1 cellular context compared by ENCODE assay signal in the genomic region with DNA sequence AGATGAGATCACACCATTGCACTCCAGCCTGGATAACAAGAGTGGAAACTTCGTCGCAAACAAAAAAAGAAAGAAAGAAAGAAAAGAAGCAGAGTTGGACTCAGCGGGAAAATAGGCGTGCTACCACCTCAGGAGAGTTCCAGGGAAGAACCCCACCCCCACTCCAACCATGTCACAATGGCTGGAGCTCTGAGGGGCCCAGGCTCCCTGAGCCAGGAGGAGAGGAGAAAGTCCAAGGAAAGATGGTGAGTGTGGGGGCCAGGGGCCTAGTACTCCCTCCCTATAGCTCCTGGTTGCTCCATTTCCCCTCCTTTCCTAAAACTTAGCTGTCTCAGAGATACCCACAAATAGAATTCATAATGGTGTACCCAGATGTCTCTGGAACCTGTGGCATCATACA.
TF ChIP-seq lines count a peak whose summit lies in the region.

A gene (plus strand): TSS at position 172 of the 400 bp plus-strand sequence. CDS start 71 bp downstream, at position 243.

TF ChIP-seq in HEK293, 187 proteins besides CTCF, POLR2A, EP300 and RAD21:
- TF ChIP-seq ZBTB17 (tag by site-specific recombination; IDR thresholded peaks at IDR 0.05), result peak; percentile 41
